8 cellular contexts compared by ENCODE assay signal in genomic region chr17:42428141-42428944, GRCh38. TPM values are rescaled to one million over a fixed set of nuclear protein-coding genes. Genes with fewer than 3 reads are reported as not detected.
A peak's percentile ranks its signal among the peaks of the same experiment; 100 is the strongest.
DNase-seq lines count a peak whose midpoint lies in the region; ATAC-seq and TF ChIP-seq lines count a peak whose summit lies in the region.

No MANE protein-coding gene starts in this region.

- H3K4me1 Mint-ChIP-seq in activated CD4-positive, alpha-beta T cell treated with anti-CD3 and anti-CD28 coated beads, Interleukin-2, amount 10 ng/mL, durations not matched to agents 24 days and 14 days: peaks cover under 1% of the 10 kb centered on the region
- H3K4me1 Mint-ChIP-seq in neural progenitor cell: peaks cover 17% of the 10 kb centered on the region

- no peak overlapping the region for H3K4me2 ChIP-seq in neural progenitor cell

- H3K9me3 Mint-ChIP-seq in activated CD4-positive, alpha-beta T cell treated with anti-CD3 and anti-CD28 coated beads, Interleukin-2, amount 10 ng/mL, durations not matched to agents 24 days and 14 days: no peaks in the 10 kb centered on the region
- H3K9me3 Mint-ChIP-seq in neural progenitor cell: no peaks in the 10 kb centered on the region

- H3K4me3 Mint-ChIP-seq in activated CD4-positive, alpha-beta T cell treated with anti-CD3 and anti-CD28 coated beads, Interleukin-2, amount 10 ng/mL, durations not matched to agents 24 days and 14 days: no peak overlapping the region
- H3K4me3 Mint-ChIP-seq in neural progenitor cell: no peak overlapping the region

- no peaks in the 10 kb centered on the region for H3K36me3 Mint-ChIP-seq in activated CD4-positive, alpha-beta T cell treated with anti-CD3 and anti-CD28 coated beads, Interleukin-2, amount 10 ng/mL, durations not matched to agents 24 days and 14 days (ENCODE audit: low read depth)
- H3K36me3 Mint-ChIP-seq in neural progenitor cell: no peaks in the 10 kb centered on the region

- no peaks in the 10 kb centered on the region for H3K36me3 ChIP-seq in neural progenitor cell

- intact Hi-C loops in activated CD4-positive, alpha-beta T cell treated with anti-CD3 and anti-CD28 coated beads, Interleukin-2, amount 10 ng/mL, durations not matched to agents 24 days and 14 days (cut with micrococcal nuclease): loop anchor here (1.0 to 2.0 kb wide), 2 partner anchors 89 to 98 kb away; no protein-coding TSS in a partner anchor

- no peaks in the 10 kb centered on the region for H4K20me1 ChIP-seq in neural progenitor cell (ENCODE audit: low read depth)

- no peak overlapping the region for H3K4me3 ChIP-seq in neural progenitor cell

- H2AFZ ChIP-seq in neural progenitor cell (replicated peaks): peak overlapping the region; percentile 95

- ATAC-seq in GM21381 (IDR thresholded peaks at IDR 0.05; ENCODE audit: unreplicated experiment) (no peak), GM19467 (IDR thresholded peaks at IDR 0.05; ENCODE audit: unreplicated experiment) (no peak)

- H3K4me1 ChIP-seq in neural progenitor cell: peaks cover 5% of the 10 kb centered on the region

- H3F3A ChIP-seq in neural progenitor cell (ENCODE audit: low read depth): peaks cover 41% of the 10 kb centered on the region

- peaks cover 9% of the 10 kb centered on the region for H3K27me3 ChIP-seq in neural progenitor cell

- H3K27me3 Mint-ChIP-seq in activated CD4-positive, alpha-beta T cell treated with anti-CD3 and anti-CD28 coated beads, Interleukin-2, amount 10 ng/mL, durations not matched to agents 24 days and 14 days: peaks cover 43% of the 10 kb centered on the region
- H3K27me3 Mint-ChIP-seq in neural progenitor cell (ENCODE audit: insufficient read depth, low read depth): peaks cover 11% of the 10 kb centered on the region

- no peak overlapping the region for H3K27ac ChIP-seq in neural progenitor cell

- H3K27ac Mint-ChIP-seq in activated CD4-positive, alpha-beta T cell treated with anti-CD3 and anti-CD28 coated beads, Interleukin-2, amount 10 ng/mL, durations not matched to agents 24 days and 14 days: no peak overlapping the region
- no peak overlapping the region for H3K27ac Mint-ChIP-seq in neural progenitor cell

- DNase-seq in 8988T (peak; percentile 35), EH (ENCODE audit: low read depth) (peak; percentile 99), NAMALWA (ENCODE audit: low spot score) (peak; percentile 72), fibroblast of peridontal ligament (ENCODE audit: extremely low read depth) (peak; percentile 98), neural progenitor cell (ENCODE audit: low spot score) (peak; percentile 83)
- DNase-seq in activated CD4-positive, alpha-beta T cell treated with anti-CD3 and anti-CD28 coated beads, Interleukin-2, amount 10 ng/mL, durations not matched to agents 24 days and 14 days: peak; percentile 82

- TF ChIP-seq CTCF in neural progenitor cell (IDR thresholded peaks at IDR 0.05): peak; percentile 74

- H3K9me3 ChIP-seq in neural progenitor cell (ENCODE audit: low read depth): no peaks in the 10 kb centered on the region

- H3K9ac ChIP-seq in neural progenitor cell: no peak overlapping the region

- H3K79me2 ChIP-seq in neural progenitor cell (ENCODE audit: low read depth): no peaks in the 10 kb centered on the region

RNA-seq across cellular contexts. Expression of gene CAVIN1, which starts 5.3 kb away (rescaled TPM):
- total RNA-seq in activated CD4-positive, alpha-beta T cell treated with anti-CD3 and anti-CD28 coated beads, Interleukin-2, amount 10 ng/mL, durations not matched to agents 24 days and 14 days: 2.4 and 2.7 TPM in 2 replicates
- 5.5 and 14.0 TPM in 2 replicates for total RNA-seq in neural progenitor cell (ENCODE audit: low replicate concordance)

RNA-seq across cellular contexts. Expression of gene ATP6V0A1, which starts 30.3 kb away (rescaled TPM):
- total RNA-seq in activated CD4-positive, alpha-beta T cell treated with anti-CD3 and anti-CD28 coated beads, Interleukin-2, amount 10 ng/mL, durations not matched to agents 24 days and 14 days: 16.9 and 18.8 TPM in 2 replicates
- 30.9 and 40.4 TPM in 2 replicates for total RNA-seq in neural progenitor cell (ENCODE audit: low replicate concordance)

RNA-seq across cellular contexts. Expression of gene STAT3, which starts 40.1 kb away (rescaled TPM):
- total RNA-seq in activated CD4-positive, alpha-beta T cell treated with anti-CD3 and anti-CD28 coated beads, Interleukin-2, amount 10 ng/mL, durations not matched to agents 24 days and 14 days: 252 and 258 TPM in 2 replicates
- total RNA-seq in neural progenitor cell (ENCODE audit: low replicate concordance): 54.9 and 56.2 TPM in 2 replicates

Comparison
In these comparisons a context has a peak if more than half of its experiments do, and no peak if none do; other contexts are left out.
1. DNase-seq: peak in every context shown above with its lines; median percentile 99 in EH; 98 in fibroblast of peridontal ligament; 83 in neural progenitor cell; 82 in activated CD4-positive, alpha-beta T cell treated with anti-CD3 and anti-CD28 coated beads, Interleukin-2, amount 10 ng/mL, durations not matched to agents 24 days and 14 days; 72 in NAMALWA; 35 in 8988T.